17 cellular contexts compared by ENCODE assay signal in the genomic region with DNA sequence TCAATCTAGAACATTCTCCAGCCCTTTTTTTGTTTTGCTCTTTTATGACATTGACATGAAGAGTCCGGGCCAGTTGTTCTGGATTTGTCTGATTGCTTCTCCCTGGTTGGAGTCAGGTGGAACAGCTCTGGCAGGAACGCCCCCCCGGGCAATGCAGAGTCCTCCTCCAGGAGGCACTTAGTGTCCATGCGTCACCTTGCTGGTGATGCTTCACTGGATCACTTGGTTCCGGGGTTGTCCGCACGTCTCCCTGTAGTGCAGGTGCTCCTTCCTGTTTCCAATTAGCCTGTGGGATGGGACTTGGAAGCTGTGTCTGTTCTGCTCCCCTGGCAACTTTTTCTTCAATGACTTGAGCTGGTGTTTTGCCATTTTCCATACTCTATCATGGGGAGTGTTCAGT. TPM values are rescaled to one million over a fixed set of nuclear protein-coding genes. Genes with fewer than 3 reads are reported as not detected.
DNase-seq lines count a peak whose midpoint lies in the region; ATAC-seq and TF ChIP-seq lines count a peak whose summit lies in the region.
"Had no signal": no experiment of that assay in that cellular context is flagged by ENCODE, and none has a peak within 500 bp of the region (broad histone marks: within the 10 kb centered on the region; RNA-seq: fewer than 3 reads in every experiment).

No MANE protein-coding gene starts in this region.

- H4K20me1 ChIP-seq in Karpas-422 (ENCODE audit: insufficient read depth, low read depth, low read length) (no peaks in the 10 kb centered on the region; the same call in 1 of the 2 replicates), smooth muscle cell (ENCODE audit: low read depth) (peaks cover 98% of the 10 kb centered on the region)

- no peaks in the 10 kb centered on the region for H3K9me3 Mint-ChIP-seq in activated CD4-positive, alpha-beta T cell treated with anti-CD3 and anti-CD28 coated beads for 36 hours (ENCODE audit: low read depth)
- H3K9me3 Mint-ChIP-seq in brain: no peaks in the 10 kb centered on the region

- H3K9me3 ChIP-seq in Karpas-422 (ENCODE audit: low read length) (no peaks in the 10 kb centered on the region), smooth muscle cell (replicated peaks; ENCODE audit: low read depth) (no peaks in the 10 kb centered on the region), right lobe of liver (no peaks in the 10 kb centered on the region)
- H3K9me3 ChIP-seq: A549, testis had no signal

- H3K27ac ChIP-seq in Karpas-422 (ENCODE audit: low read length) (peak overlapping the region; percentile 100), smooth muscle cell (ENCODE audit: low read depth) (peak overlapping the region; percentile 75), right lobe of liver (no peak overlapping the region)
- H3K27ac ChIP-seq: A549, cardiac muscle cell, PC-9, testis had no signal

- H3K4me3 ChIP-seq in Karpas-422 (ENCODE audit: low read length) (peak overlapping the region; percentile 69), smooth muscle cell (no peak overlapping the region), right lobe of liver (no peak overlapping the region)
- H3K4me3 ChIP-seq: A549, cardiac muscle cell, K562, PC-9, testis had no signal

- intact Hi-C loops in activated CD4-positive, alpha-beta T cell treated with anti-CD3 and anti-CD28 coated beads for 36 hours (cut with DNase I, micrococcal nuclease): no loop called here
- intact Hi-C loops in right lobe of liver (cut with DNase I): no loop called here

- peak overlapping the region; percentile 92 for H3K4me2 ChIP-seq in Karpas-422 (ENCODE audit: low read depth, low read length, poor library complexity, severe bottlenecking)
- H3K4me2 ChIP-seq in smooth muscle cell: no peak overlapping the region
- H3K4me2 ChIP-seq: A549, PC-9 had no signal

- H3K27me3 ChIP-seq in Karpas-422 (ENCODE audit: low read length): no peaks in the 10 kb centered on the region
- no peaks in the 10 kb centered on the region for H3K27me3 ChIP-seq in smooth muscle cell (ENCODE audit: low read depth)
- no peaks in the 10 kb centered on the region for H3K27me3 ChIP-seq in right lobe of liver
- H3K27me3 ChIP-seq: cardiac muscle cell, testis had no signal

- H2AFZ ChIP-seq in Karpas-422 (ENCODE audit: low read length) (no peak overlapping the region), smooth muscle cell (ENCODE audit: low read depth) (no peak overlapping the region)
- H2AFZ ChIP-seq: PC-9 had no signal

- H3K36me3 ChIP-seq in Karpas-422 (ENCODE audit: insufficient read depth, low read length): peaks cover 23% of the 10 kb centered on the region
- H3K36me3 ChIP-seq in smooth muscle cell (ENCODE audit: low read depth): no peaks in the 10 kb centered on the region
- no peaks in the 10 kb centered on the region for H3K36me3 ChIP-seq in right lobe of liver
- H3K36me3 ChIP-seq: cardiac muscle cell had no signal

- CTCF ChIA-PET in activated CD4-positive, alpha-beta T cell treated with anti-CD3 and anti-CD28 coated beads for 36 hours (lab: Charles Lee): interaction anchor here (0.7 to 22.1 kb wide), 6 partner anchors 9 to 744 kb away, joined by 3 to 743 read pairs (median 3); a partner anchor contains a TSS

- 80% methylated on average over 7 of the region's 7 CpGs for WGBS in smooth muscle cell (ENCODE audit: low lambda C conversion rate)
- 83% methylated on average over 7 of the region's 7 CpGs for WGBS in right lobe of liver (ENCODE audit: insufficient coverage, low coverage, low lambda C conversion rate, missing lambda C conversion rate)

- DNase-seq in activated CD4-positive, alpha-beta T cell treated with anti-CD3 and anti-CD28 coated beads for 36 hours: no peak
- DNase-seq in activated CD4-positive, alpha-beta T cell treated with anti-CD3 and anti-CD28 coated beads, Interleukin-2, amount 50 U/mL, for 1 hour: no peak
- DNase-seq in Karpas-422 (peak; percentile 70), smooth muscle cell (lab: John Stamatoyannopoulos, UW; ENCODE audit: unreplicated experiment) (no peak), DMS53 treated with DMSO at 0.1 percent for 48 hours (lab: John Stamatoyannopoulos, UW; ENCODE audit: unreplicated experiment) (no peak), right lobe of liver (no peak)
- DNase-seq: DND-41, NCI-H2081, PC-9, T1000, testis had no signal

- peaks cover 89% of the 10 kb centered on the region for H3K4me1 Mint-ChIP-seq in activated CD4-positive, alpha-beta T cell treated with anti-CD3 and anti-CD28 coated beads for 36 hours
- peaks cover 77% of the 10 kb centered on the region for H3K4me1 Mint-ChIP-seq in brain

- H3K4me1 ChIP-seq in Karpas-422 (ENCODE audit: low read length) (peaks cover 96% of the 10 kb centered on the region), smooth muscle cell (ENCODE audit: low read depth) (peaks cover 9% of the 10 kb centered on the region), right lobe of liver (peaks cover 0 to 60% (median 36%) of the 10 kb centered on the region in 4 donors)

- H3K27ac Mint-ChIP-seq in activated CD4-positive, alpha-beta T cell treated with anti-CD3 and anti-CD28 coated beads for 36 hours: peak overlapping the region; percentile 88
- H3K27ac Mint-ChIP-seq in brain: peak overlapping the region in 4 of 5 experiments; percentile 1 to 75 (median 25)

- POLR2A ChIA-PET in activated CD4-positive, alpha-beta T cell treated with anti-CD3 and anti-CD28 coated beads for 36 hours (lab: Charles Lee): no interaction called here

- no peak for TF ChIP-seq POLR2A in right lobe of liver (IDR thresholded peaks at IDR 0.05)

- no peaks in the 10 kb centered on the region for H3K27me3 Mint-ChIP-seq in activated CD4-positive, alpha-beta T cell treated with anti-CD3 and anti-CD28 coated beads for 36 hours
- H3K27me3 Mint-ChIP-seq in brain: peaks cover 4% of the 10 kb centered on the region

- H3K36me3 Mint-ChIP-seq in activated CD4-positive, alpha-beta T cell treated with anti-CD3 and anti-CD28 coated beads for 36 hours (ENCODE audit: low read depth): peaks cover 61% of the 10 kb centered on the region
- H3K36me3 Mint-ChIP-seq in brain: no peaks in the 10 kb centered on the region

- H3K79me2 ChIP-seq in Karpas-422 (ENCODE audit: low read length) (peaks cover 65% of the 10 kb centered on the region), smooth muscle cell (ENCODE audit: low read depth) (peaks cover 77% of the 10 kb centered on the region)

- peaks cover 12% of the 10 kb centered on the region for H3F3A ChIP-seq in smooth muscle cell (ENCODE audit: low read depth)

- TF ChIP-seq CTCF in brain (conservative IDR thresholded peaks at IDR 0.05) (no peak), smooth muscle cell (IDR thresholded peaks at IDR 0.05; ENCODE audit: borderline replicate concordance, insufficient read depth, poor library complexity, severe bottlenecking) (no peak), right lobe of liver (IDR thresholded peaks at IDR 0.05) (no peak)

- no peak for ATAC-seq in activated CD4-positive, alpha-beta T cell treated with anti-CD3 and anti-CD28 coated beads for 36 hours
- no peak for ATAC-seq in GM21576 (IDR thresholded peaks at IDR 0.05; ENCODE audit: unreplicated experiment)
- no peak for ATAC-seq in right lobe of liver
- ATAC-seq: A549, K562, right cardiac atrium had no signal

- peak overlapping the region; percentile 95 for H3K9ac ChIP-seq in Karpas-422 (ENCODE audit: low read length)
- no peak overlapping the region for H3K9ac ChIP-seq in smooth muscle cell (ENCODE audit: low read depth)

- H3K9me2 ChIP-seq in Karpas-422 (replicated peaks; ENCODE audit: insufficient read depth, low read length): no peaks in the 10 kb centered on the region

- peak overlapping the region; percentile 89 for H3K4me3 Mint-ChIP-seq in activated CD4-positive, alpha-beta T cell treated with anti-CD3 and anti-CD28 coated beads for 36 hours
- no peak overlapping the region for H3K4me3 Mint-ChIP-seq in brain

RNA-seq across cellular contexts. Expression of a gene that starts 9.8 kb away (rescaled TPM):
- 100 to 1,000 TPM; 229 to 272 TPM for total RNA-seq in activated CD4-positive, alpha-beta T cell treated with anti-CD3 and anti-CD28 coated beads for 36 hours
- 172 and 306 TPM in 2 replicates for total RNA-seq in Karpas-422 (2014; rRNA removed; shearing (Covaris generic); ENCODE audit: low replicate concordance)
- polyA plus RNA-seq in brain (ENCODE audit: insufficient read depth, low read depth, low replicate concordance): 66.2 TPM
- 10.4 and 19.6 TPM in 2 replicates for total RNA-seq in smooth muscle cell
- polyA plus RNA-seq in smooth muscle cell: 14.1 and 16.5 TPM in 2 replicates
- 10 to 100 TPM; 22.2 to 50.9 (median 32.7) TPM for total RNA-seq in right lobe of liver

RNA-seq across cellular contexts. Expression of a gene that starts 21.0 kb away (rescaled TPM):
- under 1 TPM in 1 of 2 experiments, not detected in 1; 0.25 TPM for total RNA-seq in activated CD4-positive, alpha-beta T cell treated with anti-CD3 and anti-CD28 coated beads for 36 hours
- total RNA-seq in Karpas-422 (2014; rRNA removed; shearing (Covaris generic); ENCODE audit: low replicate concordance): 3.3 and 4.3 TPM in 2 replicates
- polyA plus RNA-seq in brain (ENCODE audit: insufficient read depth, low read depth, low replicate concordance) (not detected), smooth muscle cell (not detected in 2 replicates)
- total RNA-seq in smooth muscle cell (not detected in 2 replicates), right lobe of liver (not detected)
- total RNA-seq: cardiac muscle cell, K562, PC-9 had no signal
- polyA plus RNA-seq: A549, cardiac muscle cell, K562 had no signal

RNA-seq across cellular contexts. Expression of a gene that starts 34.8 kb away (rescaled TPM):
- under 1 TPM in 1 of 2 experiments, not detected in 1; 0.11 TPM for total RNA-seq in activated CD4-positive, alpha-beta T cell treated with anti-CD3 and anti-CD28 coated beads for 36 hours
- total RNA-seq in Karpas-422 (2014; rRNA removed; shearing (Covaris generic); ENCODE audit: low replicate concordance): 5.2 and 7.3 TPM in 2 replicates
- polyA plus RNA-seq in brain (ENCODE audit: insufficient read depth, low read depth, low replicate concordance) (2.1 TPM), smooth muscle cell (not detected in 2 replicates)
- total RNA-seq in smooth muscle cell (0.04 and 0.22 TPM in 2 replicates), right lobe of liver (not detected)
- total RNA-seq: cardiac muscle cell, K562, PC-9 had no signal
- polyA plus RNA-seq: A549, cardiac muscle cell, K562 had no signal

RNA-seq across cellular contexts. Expression of a gene that starts 43.0 kb away (rescaled TPM):
- not detected for total RNA-seq in activated CD4-positive, alpha-beta T cell treated with anti-CD3 and anti-CD28 coated beads for 36 hours
- total RNA-seq in Karpas-422 (2014; rRNA removed; shearing (Covaris generic); ENCODE audit: low replicate concordance): not detected in 2 replicates
- polyA plus RNA-seq in brain (ENCODE audit: insufficient read depth, low read depth, low replicate concordance): not detected
- not detected in 2 replicates for total RNA-seq in smooth muscle cell
- not detected in 2 replicates for polyA plus RNA-seq in smooth muscle cell
- total RNA-seq in right lobe of liver: 100 to 1,000 TPM in 2 of 6 experiments, 10 to 100 TPM in 2, 1 to 10 TPM in 1, under 1 TPM in 1; 0.81 to 235 (median 65.0) TPM
- total RNA-seq: cardiac muscle cell, K562, PC-9, right cardiac atrium had no signal
- polyA plus RNA-seq: A549, cardiac muscle cell, K562 had no signal

RNA-seq across cellular contexts. Expression of a gene that starts 51.3 kb away (rescaled TPM):
- total RNA-seq in activated CD4-positive, alpha-beta T cell treated with anti-CD3 and anti-CD28 coated beads for 36 hours: 10 to 100 TPM; 40.3 to 45.2 TPM
- total RNA-seq in Karpas-422 (2014; rRNA removed; shearing (Covaris generic); ENCODE audit: low replicate concordance): 87.3 and 89.6 TPM in 2 replicates
- polyA plus RNA-seq in brain (ENCODE audit: insufficient read depth, low read depth, low replicate concordance): 25.2 TPM
- total RNA-seq in smooth muscle cell: 14.2 and 24.1 TPM in 2 replicates
- 20.8 and 23.7 TPM in 2 replicates for polyA plus RNA-seq in smooth muscle cell
- total RNA-seq in right lobe of liver: 10 to 100 TPM; 19.7 to 25.1 (median 22.1) TPM

Comparison
In these comparisons a context has a peak if more than half of its experiments do, and no peak if none do; other contexts are left out.
1. H3K27ac ChIP-seq: peak in Karpas-422 (single experiment) and smooth muscle cell (single experiment); none in right lobe of liver (0 of 3).